In the genomic region with DNA sequence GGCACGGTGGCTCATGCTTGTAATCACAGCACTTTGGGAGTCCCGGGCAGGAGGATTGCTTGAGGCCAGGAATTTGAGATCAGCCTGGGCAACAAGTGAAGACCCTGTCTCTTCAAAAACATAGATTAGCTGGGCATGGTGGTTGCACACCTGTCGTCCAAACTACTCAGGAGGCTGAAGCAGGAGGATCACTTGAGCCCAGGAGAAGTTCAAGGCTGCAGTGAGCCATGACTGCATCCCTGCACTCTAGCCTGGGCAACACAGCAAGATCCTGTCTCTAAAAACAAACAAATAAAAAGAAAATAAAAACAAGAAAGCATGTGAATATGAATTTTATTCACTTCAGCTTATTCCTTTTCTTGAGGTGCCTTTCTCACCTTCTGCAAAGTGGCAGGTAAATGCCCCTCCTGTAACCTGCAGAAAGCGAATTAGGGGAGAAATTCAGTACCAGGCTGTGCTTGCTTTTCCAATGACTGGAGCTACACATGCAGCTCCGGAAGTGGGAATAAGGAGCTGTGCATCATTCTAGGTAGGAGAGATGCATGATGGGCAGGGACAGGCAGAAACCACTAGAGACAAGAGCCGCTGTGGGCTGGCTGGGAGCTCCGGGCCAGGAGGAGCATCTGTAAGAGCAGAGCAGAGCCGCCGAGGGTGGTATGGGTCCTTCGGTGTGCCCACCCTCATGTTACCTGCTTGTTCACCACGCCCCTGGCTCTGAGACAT, we compare ENCODE assay signal across 18 cellular contexts.
"Had no signal": no experiment of that assay in that cellular context is flagged by ENCODE, and none has a peak within 500 bp of the region (broad histone marks: within the 10 kb centered on the region; RNA-seq: fewer than 3 reads in every experiment).

No MANE protein-coding gene starts in this region.

- H3K4me1 ChIP-seq: SJSA1 had no signal

- H3K27ac ChIP-seq: HL-60, KMS-11, SJSA1, SK-N-MC had no signal

- H3K4me2 ChIP-seq: KMS-11 had no signal

- H3K4me3 ChIP-seq: SJSA1, SK-N-MC had no signal

- H3K36me3 ChIP-seq: SJSA1 had no signal

- DNase-seq: IMR-90, Kasumi-1, MM.1S, NCI-H1436, NCI-H187, NCI-H2081, NCI-H2107, NCI-H2227 treated with DMSO at 0.1 percent for 48 hours, NCI-H526 treated with DMSO at 0.1 percent for 48 hours, NCI-H748 treated with DMSO at 0.1 percent for 48 hours, Right ventricle myocardium superior, RPMI8226, SIG-M5, SW 1271 had no signal

- H3K9me3 ChIP-seq: SJSA1 had no signal
